Comparison of ENCODE assay signal across 8 cellular contexts in the genomic region with DNA sequence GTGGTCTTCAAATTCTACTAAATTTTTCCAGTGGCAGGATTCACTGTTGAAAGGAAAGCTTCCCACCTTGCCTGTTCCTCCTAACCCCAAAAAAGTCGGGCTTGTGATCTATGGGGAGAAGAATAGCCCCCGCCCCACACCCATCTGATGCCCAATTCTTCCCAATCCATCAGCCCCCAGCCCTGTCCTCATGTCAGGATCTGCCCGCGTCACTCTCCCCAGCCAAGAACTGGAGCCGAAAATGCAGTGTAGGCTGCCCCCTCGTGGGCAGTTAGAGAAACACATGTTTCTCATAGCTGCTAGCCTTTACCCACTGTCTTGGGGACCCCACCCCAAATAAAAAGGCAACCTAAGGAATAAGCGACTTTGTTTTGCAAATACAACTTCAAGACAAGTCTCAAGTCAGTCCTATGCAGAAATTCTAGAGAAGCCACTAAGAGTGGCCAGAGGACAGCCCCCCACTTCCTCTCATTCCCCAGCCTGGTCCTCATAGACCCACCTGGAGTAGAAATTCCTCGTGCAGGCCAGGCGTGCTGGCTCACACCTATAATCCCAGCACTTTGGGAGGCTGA. TPM values are rescaled to one million over a fixed set of nuclear protein-coding genes. Genes with fewer than 3 reads are reported as not detected.
DNase-seq lines count a peak whose midpoint lies in the region; ATAC-seq and TF ChIP-seq lines count a peak whose summit lies in the region.

No MANE protein-coding gene starts in this region.

- H3K27me3 Mint-ChIP-seq in T-helper 17 cell: peaks cover 7% of the 10 kb centered on the region

- H3K9me3 ChIP-seq in Loucy (ENCODE audit: insufficient read depth, low read depth, low read length) (no peaks in the 10 kb centered on the region), T-helper 17 cell (ENCODE audit: control insufficient read depth, low read length, poor library complexity, severe bottlenecking) (no peaks in the 10 kb centered on the region)

- TF ChIP-seq CTCF in Loucy (conservative IDR thresholded peaks at IDR 0.05; ENCODE audit: low read length): peak; percentile 89

- H3K27me3 ChIP-seq in Loucy (ENCODE audit: insufficient read depth, low read length, poor library complexity, severe bottlenecking): no peaks in the 10 kb centered on the region

- H3K36me3 ChIP-seq in Loucy (ENCODE audit: insufficient read depth, low read length): no peaks in the 10 kb centered on the region

- H3K4me3 Mint-ChIP-seq in T-helper 17 cell: peak overlapping the region; percentile 61

- no peaks in the 10 kb centered on the region for H3K79me2 ChIP-seq in Loucy (ENCODE audit: insufficient read depth, low read length)

- H4K20me1 ChIP-seq in Loucy (ENCODE audit: insufficient read depth, low read length, poor library complexity, severe bottlenecking): no peaks in the 10 kb centered on the region

- peak overlapping the region; percentile 48 for H3K4me3 ChIP-seq in Loucy (ENCODE audit: low read length, poor library complexity, severe bottlenecking)

- peak overlapping the region; percentile 49 for H3K27ac Mint-ChIP-seq in T-helper 17 cell

- H3K4me1 ChIP-seq in Loucy (ENCODE audit: insufficient read depth, low read length, poor library complexity, severe bottlenecking): no peaks in the 10 kb centered on the region

- no peaks in the 10 kb centered on the region for H3K36me3 Mint-ChIP-seq in T-helper 17 cell (ENCODE audit: low read depth)

- no peaks in the 10 kb centered on the region for H3K9me2 ChIP-seq in Loucy (replicated peaks; ENCODE audit: low read depth, low read length)

- in situ Hi-C loops in T47D (cut with HindIII; ENCODE audit: low pct_unique_long_range_greater_than_20kb, low sequenced_read_pairs): no loop called here

- H3K4me2 ChIP-seq in Loucy (ENCODE audit: low read depth, low read length, poor library complexity, severe bottlenecking): peak overlapping the region; percentile 60

- peaks cover 13% of the 10 kb centered on the region for H3K4me1 Mint-ChIP-seq in T-helper 17 cell

- DNase-seq in NCI-H2081 (lab: John Stamatoyannopoulos, UW): peak; percentile 59 to 66
- DNase-seq in NCI-H2081 treated with DMSO at 0.1 percent for 48 hours (lab: John Stamatoyannopoulos, UW): no peak
- peak; percentile 54 to 56 (median 55) for DNase-seq in T-helper 17 cell
- peak; percentile 69 to 81 for DNase-seq in T47D (ENCODE audit: low read depth in 1 of 2, low spot score in 1 of 2)
- DNase-seq in iris pigment epithelial cell (ENCODE audit: low read depth): peak; percentile 42
- peak; percentile 71 for DNase-seq in stimulated activated CD4-positive, alpha-beta T cell treated with anti-CD3 and anti-CD28 coated beads, Interleukin-4, amount 100 ng/mL, for 24 hours

- peak overlapping the region; percentile 76; the same call in 1 of the 2 replicates for H2AFZ ChIP-seq in Loucy (ENCODE audit: low read length)

- no peak overlapping the region for H3K9ac ChIP-seq in Loucy (ENCODE audit: low read depth, low read length, poor library complexity, severe bottlenecking)

- H3F3A ChIP-seq in Loucy (ENCODE audit: low read depth): no peaks in the 10 kb centered on the region

- ATAC-seq in T-helper 17 cell (peak; percentile 52), GM21717 (IDR thresholded peaks at IDR 0.05; ENCODE audit: unreplicated experiment) (no peak)

RNA-seq across cellular contexts. Expression of gene CSK, which starts 13.0 kb away (rescaled TPM):
- 100 to 1,000 TPM; 188 to 208 TPM for total RNA-seq in T-helper 17 cell

RNA-seq across cellular contexts. Expression of gene CYP1A2, which starts 20.2 kb away (rescaled TPM):
- not detected for total RNA-seq in T-helper 17 cell

RNA-seq across cellular contexts. Expression of gene CYP1A1, which starts 43.5 kb away (rescaled TPM):
- total RNA-seq in T-helper 17 cell: under 1 TPM in 1 of 2 donors, not detected in 1; 0.13 TPM

RNA-seq across cellular contexts. Expression of gene LMAN1L, which starts 43.8 kb away (rescaled TPM):
- under 1 TPM; 0.82 to 0.91 TPM for total RNA-seq in T-helper 17 cell

RNA-seq across cellular contexts. Expression of gene CPLX3, which starts 57.6 kb away (rescaled TPM):
- under 1 TPM in 1 of 2 donors, not detected in 1; 0.20 TPM for total RNA-seq in T-helper 17 cell
